ENCODE assay signal across 8 cellular contexts in genomic region chr4:138910914-138911336, GRCh38.
DNase-seq lines count a peak whose midpoint lies in the region; ATAC-seq and TF ChIP-seq lines count a peak whose summit lies in the region.

No MANE protein-coding gene starts in this region.

- no peak overlapping the region for H3K27ac Mint-ChIP-seq in activated naive CD8-positive, alpha-beta T cell treated with anti-CD3 and anti-CD28 coated beads, Interleukin-2, amount 50 U/mL, for 24 hours

- H3K27ac ChIP-seq in Peyer's patch = peak overlapping the region in 3 of 4 donors; percentile 45 to 65 (median 62)
- peak overlapping the region; percentile 73 to 82 (median 76) for H3K27ac ChIP-seq in esophagus muscularis mucosa (replicated peaks in 1 of 4)
- peak overlapping the region; percentile 52 for H3K27ac ChIP-seq in muscle layer of duodenum (ENCODE audit: low read length)

- H3K27me3 ChIP-seq in Peyer's patch (no peaks in the 10 kb centered on the region), esophagus muscularis mucosa (no peaks in the 10 kb centered on the region), muscle layer of duodenum (ENCODE audit: low read depth, low read length) (no peaks in the 10 kb centered on the region)

- DNase-seq in HK-2 (ENCODE audit: unreplicated experiment) (peak; percentile 10), Peyer's patch (peak in 2 of 3 donors; percentile 77), esophagus muscularis mucosa (ENCODE audit: extremely low spot score) (no peak), KBM-7 (no peak)
- DNase-seq in activated naive CD8-positive, alpha-beta T cell treated with anti-CD3 and anti-CD28 coated beads, Interleukin-2, amount 50 U/mL, for 24 hours = no peak

- H3K9me3 ChIP-seq in Peyer's patch (no peaks in the 10 kb centered on the region), esophagus muscularis mucosa (no peaks in the 10 kb centered on the region), muscle layer of duodenum (ENCODE audit: control insufficient read depth in 1 of 2, low read length in 2 of 2) (no peaks in the 10 kb centered on the region)

- H3K36me3 ChIP-seq in Peyer's patch (no peaks in the 10 kb centered on the region), esophagus muscularis mucosa (no peaks in the 10 kb centered on the region), muscle layer of duodenum (ENCODE audit: control insufficient read depth in 1 of 2, insufficient read depth in 2 of 2, low read length in 2 of 2) (no peaks in the 10 kb centered on the region)

- no peak for TF ChIP-seq POLR2A in Peyer's patch (IDR thresholded peaks at IDR 0.05)
- TF ChIP-seq POLR2A in esophagus muscularis mucosa (IDR thresholded peaks at IDR 0.05; ENCODE audit: low read depth) = no peak

- no peak overlapping the region for H3K4me3 Mint-ChIP-seq in activated naive CD8-positive, alpha-beta T cell treated with anti-CD3 and anti-CD28 coated beads, Interleukin-2, amount 50 U/mL, for 24 hours

- H3K4me3 ChIP-seq in Peyer's patch (no peak overlapping the region), esophagus muscularis mucosa (peak overlapping the region in 3 of 4 donors; percentile 8 to 17 (median 11)), muscle layer of duodenum (ENCODE audit: low read depth in 1 of 2, low read length in 2 of 2) (no peak overlapping the region)

- TF ChIP-seq CTCF in Peyer's patch (IDR thresholded peaks at IDR 0.05) = no peak
- no peak for TF ChIP-seq CTCF in esophagus muscularis mucosa (IDR thresholded peaks at IDR 0.05)

- H3K27me3 Mint-ChIP-seq in activated naive CD8-positive, alpha-beta T cell treated with anti-CD3 and anti-CD28 coated beads, Interleukin-2, amount 50 U/mL, for 24 hours = no peaks in the 10 kb centered on the region

- intact Hi-C loops in esophagus muscularis mucosa (cut with DNase I) = no loop called here

- ATAC-seq in GM18517 (IDR thresholded peaks at IDR 0.05; ENCODE audit: unreplicated experiment) (no peak), HG03378 (IDR thresholded peaks at IDR 0.05; ENCODE audit: unreplicated experiment) (no peak)
- no peak for ATAC-seq in activated naive CD8-positive, alpha-beta T cell treated with anti-CD3 and anti-CD28 coated beads, Interleukin-2, amount 50 U/mL, for 24 hours

- H3K4me1 Mint-ChIP-seq in activated naive CD8-positive, alpha-beta T cell treated with anti-CD3 and anti-CD28 coated beads, Interleukin-2, amount 50 U/mL, for 24 hours = no peaks in the 10 kb centered on the region

- H3K4me1 ChIP-seq in Peyer's patch (peaks cover 0 to 21% (median 0%) of the 10 kb centered on the region in 4 donors), esophagus muscularis mucosa (peaks cover 19 to 34% (median 30%) of the 10 kb centered on the region in 4 donors), muscle layer of duodenum (ENCODE audit: control insufficient read depth in 1 of 2, insufficient read depth in 2 of 2, low read length in 2 of 2) (peaks cover 0 to 17% of the 10 kb centered on the region in 2 donors)

- 4% methylated on average over 7 of the region's 12 CpGs for WGBS in esophagus muscularis mucosa

- H3K9me3 Mint-ChIP-seq in activated naive CD8-positive, alpha-beta T cell treated with anti-CD3 and anti-CD28 coated beads, Interleukin-2, amount 50 U/mL, for 24 hours = no peaks in the 10 kb centered on the region

- H3K36me3 Mint-ChIP-seq in activated naive CD8-positive, alpha-beta T cell treated with anti-CD3 and anti-CD28 coated beads, Interleukin-2, amount 50 U/mL, for 24 hours (ENCODE audit: low read depth) = no peaks in the 10 kb centered on the region

- in situ Hi-C loops in KBM-7 (cut with MboI; ENCODE audit: low pct_unique_long_range_greater_than_20kb, low sequenced_read_pairs) = no loop called here

- peak; percentile 44 for TF ChIP-seq EP300 in esophagus muscularis mucosa (IDR thresholded peaks at IDR 0.05)

Comparison
In these comparisons a context has a peak if more than half of its experiments do, and no peak if none do; other contexts are left out.
1. DNase-seq: peak in HK-2 (single experiment) and Peyer's patch (2 of 3); none in esophagus muscularis mucosa (single experiment), KBM-7 (single experiment) and activated naive CD8-positive, alpha-beta T cell treated with anti-CD3 and anti-CD28 coated beads, Interleukin-2, amount 50 U/mL, for 24 hours (single experiment).
2. H3K4me3 ChIP-seq: peak in esophagus muscularis mucosa (3 of 4); none in Peyer's patch (0 of 4) and muscle layer of duodenum (0 of 2).
3. Peak in every context shown above with its lines, with median percentiles within 50 percentile points of each other: H3K27ac ChIP-seq.